In genomic region chr15:52243697-52244555, GRCh38 we compare ENCODE assay signal across 21 cellular contexts.
"Had no signal": no experiment of that assay in that cellular context is flagged by ENCODE, and none has a peak within 500 bp of the region (broad histone marks: within the 10 kb centered on the region; RNA-seq: fewer than 3 reads in every experiment).

No MANE protein-coding gene starts in this region.

- H3K4me1 ChIP-seq: esophagus muscularis mucosa, heart right ventricle, neural progenitor cell, prostate gland, suprapubic skin, transverse colon had no signal

- H3K36me3 ChIP-seq: brain microvascular endothelial cell, neural progenitor cell, prostate gland, suprapubic skin had no signal

- H3K4me3 ChIP-seq: esophagus muscularis mucosa, heart right ventricle, neural progenitor cell, prostate gland, skin epidermis, suprapubic skin, transverse colon had no signal

- DNase-seq: activated CD4-positive, alpha-beta T cell treated with anti-CD3 and anti-CD28 coated beads for 48 hours; activated CD4-positive, CD25-positive, alpha-beta regulatory T cell; activated CD8-positive, alpha-beta T cell treated with anti-CD3 and anti-CD28 coated beads, Interleukin-2, amount 10 ng/mL, durations not matched to agents 7 days and 5 days; activated naive CD4-positive, alpha-beta T cell treated with anti-CD3 and anti-CD28 coated beads for 36 hours; activated naive CD8-positive, alpha-beta T cell treated with anti-CD3 and anti-CD28 coated beads, Interleukin-2, amount 50 U/mL, for 24 hours; activated T-cell treated with anti-CD3 and anti-CD28 coated beads, Interleukin-2, amount 50 U/mL, for 24 hours; anterior cingulate cortex; brain microvascular endothelial cell; cortex of kidney; effector CD4-positive, alpha-beta T cell; heart right ventricle; left ventricle myocardium superior; naive B cell; right cardiac atrium; stimulated activated naive CD8-positive, alpha-beta T cell treated with anti-CD3 and anti-CD28 coated beads, Interleukin-15, amount 100 ng/mL, for 72 hours; transverse colon had no signal

- H3K4me2 ChIP-seq: neural progenitor cell had no signal

- ATAC-seq: activated CD8-positive, alpha-beta T cell treated with anti-CD3 and anti-CD28 coated beads, Interleukin-2, amount 10 ng/mL, durations not matched to agents 7 days and 5 days; activated naive CD8-positive, alpha-beta T cell treated with anti-CD3 and anti-CD28 coated beads, Interleukin-2, amount 50 U/mL, for 24 hours; left ventricle myocardium superior; right cardiac atrium; stimulated activated naive CD8-positive, alpha-beta T cell treated with anti-CD3 and anti-CD28 coated beads, Interleukin-15, amount 100 ng/mL, for 72 hours had no signal

- H3K9ac ChIP-seq: neural progenitor cell had no signal

- H3K27me3 ChIP-seq: brain microvascular endothelial cell, esophagus muscularis mucosa, heart right ventricle, neural progenitor cell, suprapubic skin, transverse colon had no signal

- H3K27ac ChIP-seq: brain microvascular endothelial cell, esophagus muscularis mucosa, heart right ventricle, neural progenitor cell, prostate gland, skin epidermis, suprapubic skin, transverse colon had no signal

- H3K9me3 ChIP-seq: esophagus muscularis mucosa, heart right ventricle, prostate gland, suprapubic skin, transverse colon had no signal
